ENCODE assay signal across 20 cellular contexts in the genomic region with DNA sequence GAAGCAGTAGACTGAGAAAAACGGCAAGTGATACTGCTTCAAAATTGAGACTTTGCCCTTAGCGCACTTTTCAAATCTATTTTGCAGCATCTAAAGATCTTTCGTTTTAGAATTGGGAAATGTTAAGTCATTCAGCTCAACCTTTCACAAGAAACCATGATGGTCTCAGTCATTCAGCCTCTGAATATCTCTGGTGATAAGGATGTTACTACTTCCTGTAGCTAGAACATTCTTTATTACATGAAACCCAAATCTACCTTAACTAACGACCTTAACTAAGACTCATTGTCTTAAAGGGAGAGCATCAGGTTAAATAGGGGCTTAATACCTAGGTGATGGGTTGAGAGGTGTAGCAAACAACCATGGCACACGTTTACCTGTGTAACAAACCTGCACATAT. TPM values are rescaled to one million over a fixed set of nuclear protein-coding genes. Genes with fewer than 3 reads are reported as not detected.
"Had no signal": no experiment of that assay in that cellular context is flagged by ENCODE, and none has a peak within 500 bp of the region (broad histone marks: within the 10 kb centered on the region; RNA-seq: fewer than 3 reads in every experiment).

No MANE protein-coding gene starts in this region.

- H3K4me1 ChIP-seq: SJSA1 had no signal

- H3K27ac ChIP-seq: SJSA1, SK-N-MC had no signal

- H3K9me3 ChIP-seq: SJSA1 had no signal

- DNase-seq: KBM-7, MV-4-11, NCI-H1092, NCI-H1436, NCI-H187, NCI-H2029, NCI-H2081 treated with DMSO at 0.1 percent for 48 hours, NCI-H2171, NCI-H226, NCI-H446, NCI-H510A, NCI-H526, NCI-H82, Right ventricle myocardium superior, RPMI8226, SIG-M5 had no signal

- H3K36me3 ChIP-seq: SJSA1 had no signal

- H3K4me3 ChIP-seq: SJSA1, SK-N-MC had no signal

- H3K27me3 ChIP-seq: SJSA1 had no signal

RNA-seq across cellular contexts. Expression of a gene that starts 42.1 kb away (rescaled TPM):
- total RNA-seq: HT-29 had no signal

RNA-seq across cellular contexts. Expression of a gene that starts 47.9 kb away (rescaled TPM):
- total RNA-seq: HT-29, MCF 10A, Right ventricle myocardium superior, SJSA1 had no signal
